Comparison of ENCODE assay signal across 8 cellular contexts in genomic region chr13:29925457-29925856, GRCh38.
DNase-seq lines count a peak whose midpoint lies in the region; ATAC-seq, FAIRE-seq and TF ChIP-seq lines count a peak whose summit lies in the region.

No MANE protein-coding gene starts in this region.

- H3K27me3 Mint-ChIP-seq in T-helper 2 cell treated with Interferon-gamma antibody and Interleukin-4, amounts not matched to agents 5 μg/mL and 100 μg/mL, for 36 hours (ENCODE audit: low read depth), result peaks cover 7% of the 10 kb centered on the region

- TF ChIP-seq CTCF in esophagus muscularis mucosa (IDR thresholded peaks at IDR 0.05), result no peak

- no peaks in the 10 kb centered on the region for H3K36me3 ChIP-seq in esophagus muscularis mucosa

- no peaks in the 10 kb centered on the region for H3K9me3 ChIP-seq in esophagus muscularis mucosa

- H3K4me1 Mint-ChIP-seq in T-helper 2 cell treated with Interferon-gamma antibody and Interleukin-4, amounts not matched to agents 5 μg/mL and 100 μg/mL, for 36 hours (ENCODE audit: low read depth), result peaks cover 28% of the 10 kb centered on the region

- peak; percentile 86 for DNase-seq in EH (ENCODE audit: low read depth)
- DNase-seq in NCI-H748 (lab: John Stamatoyannopoulos, UW; ENCODE audit: unreplicated experiment), result peak; percentile 72
- DNase-seq in esophagus muscularis mucosa (ENCODE audit: extremely low spot score), result peak; percentile 96
- peak; percentile 69 for DNase-seq in pons (ENCODE audit: low spot score)
- DNase-seq in HTR-8/SVneo (ENCODE audit: insufficient read length, low spot score), result no peak
- no peak for DNase-seq in T-helper 2 cell treated with Interferon-gamma antibody and Interleukin-4, amounts not matched to agents 5 μg/mL and 100 μg/mL, for 36 hours (ENCODE audit: low spot score)
- no peak for DNase-seq in NCI-H1436 treated with DMSO at 0.1 percent for 48 hours (lab: John Stamatoyannopoulos, UW)

- H3K27ac ChIP-seq in esophagus muscularis mucosa (replicated peaks in 1 of 4), result peak overlapping the region; percentile 76 to 92 (median 82)

- H3K4me3 Mint-ChIP-seq in T-helper 2 cell treated with Interferon-gamma antibody and Interleukin-4, amounts not matched to agents 5 μg/mL and 100 μg/mL, for 36 hours, result no peak overlapping the region

- ATAC-seq in GM19467 (IDR thresholded peaks at IDR 0.05; ENCODE audit: unreplicated experiment), result no peak

- no peaks in the 10 kb centered on the region for H3K36me3 Mint-ChIP-seq in T-helper 2 cell treated with Interferon-gamma antibody and Interleukin-4, amounts not matched to agents 5 μg/mL and 100 μg/mL, for 36 hours (ENCODE audit: low read depth)

- TF ChIP-seq POLR2A in esophagus muscularis mucosa (IDR thresholded peaks at IDR 0.05; ENCODE audit: low read depth), result no peak

- no peak overlapping the region for H3K4me3 ChIP-seq in esophagus muscularis mucosa

- FAIRE-seq in HTR-8/SVneo (lab: Jason Lieb, UNC), result no peak

- H3K9me3 Mint-ChIP-seq in T-helper 2 cell treated with Interferon-gamma antibody and Interleukin-4, amounts not matched to agents 5 μg/mL and 100 μg/mL, for 36 hours, result no peaks in the 10 kb centered on the region

- H3K27me3 ChIP-seq in esophagus muscularis mucosa, result no peaks in the 10 kb centered on the region

- 28% methylated on average over 3 of the region's 3 CpGs for WGBS in esophagus muscularis mucosa

- no peak overlapping the region for H3K27ac Mint-ChIP-seq in T-helper 2 cell treated with Interferon-gamma antibody and Interleukin-4, amounts not matched to agents 5 μg/mL and 100 μg/mL, for 36 hours

- TF ChIP-seq EP300 in esophagus muscularis mucosa (IDR thresholded peaks at IDR 0.05), result no peak

- peaks cover 27 to 47% (median 42%) of the 10 kb centered on the region in 4 donors for H3K4me1 ChIP-seq in esophagus muscularis mucosa

- intact Hi-C loops in esophagus muscularis mucosa (cut with DNase I), result loop anchor here (10.0 kb wide), 1 partner anchor 151 kb away; no protein-coding TSS in a partner anchor

Comparison
In these comparisons a context has a peak if more than half of its experiments do, and no peak if none do; other contexts are left out.
1. DNase-seq: peak in EH (single experiment), NCI-H748 (single experiment), esophagus muscularis mucosa (single experiment) and pons (single experiment); none in HTR-8/SVneo (single experiment), T-helper 2 cell treated with Interferon-gamma antibody and Interleukin-4, amounts not matched to agents 5 μg/mL and 100 μg/mL, for 36 hours (single experiment) and NCI-H1436 treated with DMSO at 0.1 percent for 48 hours (single experiment).